In the genomic region with DNA sequence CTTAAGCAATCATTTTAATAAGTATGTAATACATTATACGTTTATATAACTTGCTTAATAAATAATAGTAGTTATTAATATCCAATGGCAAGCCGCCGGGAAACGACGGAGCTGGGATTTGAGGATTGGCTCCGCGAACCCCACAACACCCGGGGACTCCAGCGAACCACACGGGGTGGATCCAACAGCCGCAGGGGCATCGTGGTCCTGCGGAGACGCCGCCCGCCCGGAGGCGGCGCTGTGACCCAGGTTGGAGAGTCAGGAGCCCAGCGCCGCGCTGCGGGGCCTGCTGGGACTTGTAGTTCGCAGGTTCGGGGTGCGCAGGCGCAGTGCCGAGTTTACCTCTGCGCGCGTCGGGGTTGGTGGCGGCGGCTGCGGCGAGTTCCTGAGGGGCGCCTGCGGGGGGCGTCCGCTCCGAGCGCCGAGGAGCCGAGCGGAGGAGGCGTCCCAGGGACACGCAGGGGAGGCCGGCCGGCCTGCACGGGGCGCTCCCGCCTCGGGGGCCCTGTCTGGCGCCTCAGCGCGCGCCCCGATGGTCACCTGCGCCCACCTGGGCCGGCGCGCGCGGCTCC, we compare ENCODE assay signal across 8 cellular contexts. TPM values are rescaled to one million over a fixed set of nuclear protein-coding genes. Genes with fewer than 3 reads are reported as not detected.
A peak's percentile ranks its signal among the peaks of the same experiment; 100 is the strongest.
DNase-seq lines count a peak whose midpoint lies in the region; ATAC-seq and TF ChIP-seq lines count a peak whose summit lies in the region.

A gene (plus strand): TSS at position 329 of the 572 bp plus-strand sequence. CDS start 204 bp downstream, at position 533.

- H3K4me3 Mint-ChIP-seq in WTC11, result peak within 1 kb of the TSS; percentile 91

- H3K4me3 ChIP-seq in AG09309 (ENCODE audit: control insufficient read depth, low read depth, low read length) (peak within 1 kb of the TSS; percentile 83), spleen (peak within 1 kb of the TSS; percentile 58 to 98 (median 80))

- 0 to 1% (median 1%) methylated on average over 11 to 64 of the region's 64 CpGs for WGBS in spleen, 5 donors

- no peaks in the 10 kb centered on the region; the same call in 1 of the 2 replicates for H3K9me3 Mint-ChIP-seq in WTC11

- CTCF ChIA-PET in WTC11 (lab: Charles Lee), result interaction anchor here (0.5 to 2.1 kb wide), 12 partner anchors 10 to 658 kb away, joined by 3 to 14 read pairs (median 3); a partner anchor contains a TSS

- TF ChIP-seq CTCF in AG09309 (IDR thresholded peaks at IDR 0.05; ENCODE audit: control insufficient read depth, insufficient read depth, low read depth, low read length, missing control alignments), result peak; percentile 96
- peak; percentile 89 for TF ChIP-seq CTCF in WTC11 (IDR thresholded peaks at IDR 0.05)
- TF ChIP-seq CTCF in spleen (IDR thresholded peaks at IDR 0.05 in 8 of 11, conservative IDR thresholded peaks at IDR 0.05 in 3 of 11), result peak; percentile 96 to 100 (median 99)

- DNase-seq in AG09309 (ENCODE audit: low read depth), result peak; percentile 79
- peak; percentile 97 for DNase-seq in NCI-H2227 (lab: John Stamatoyannopoulos, UW; ENCODE audit: unreplicated experiment)
- DNase-seq in WTC11 (ENCODE audit: low spot score), result peak; percentile 100
- DNase-seq in caudate nucleus (lab: John Stamatoyannopoulos, UW), result peak in 60 of 61 donors; percentile 21 to 96 (median 90)
- DNase-seq in iris pigment epithelial cell (ENCODE audit: low read depth), result peak; percentile 93
- DNase-seq in spleen, result peak; percentile 99

- H3K27ac ChIP-seq in caudate nucleus (ENCODE audit: low read depth, low read length) (no peak within 1 kb of the TSS), spleen (peak within 1 kb of the TSS in 6 of 8 donors; percentile 55 to 85 (median 72))

- peaks cover 5% of the 10 kb centered on the region for H3K36me3 Mint-ChIP-seq in WTC11

- no peaks in the 10 kb centered on the region for H3K27me3 ChIP-seq in spleen (replicated peaks in 1 of 7)

- no peaks in the 10 kb centered on the region for H3K4me1 Mint-ChIP-seq in WTC11

- no peaks in the 10 kb centered on the region for H3K9me3 ChIP-seq in spleen

- H3K27ac Mint-ChIP-seq in WTC11, result 0 out of 2 replicates have a peak within 1 kb of the TSS, but pooled peaks have one; percentile 49

- peaks cover 0 to 28% (median 5%) of the 10 kb centered on the region in 6 donors for H3K36me3 ChIP-seq in spleen

- ATAC-seq in GM18909 (IDR thresholded peaks at IDR 0.05; ENCODE audit: poor library complexity, unreplicated experiment) (peak; percentile 91), HG03175 (IDR thresholded peaks at IDR 0.05; ENCODE audit: unreplicated experiment) (peak; percentile 87), WTC11 (peak; percentile 91)

- H3K4me1 ChIP-seq in spleen, result peaks cover 0 to 22% (median 18%) of the 10 kb centered on the region in 6 donors

- intact Hi-C loops in spleen (cut with DNase I; ENCODE audit: low total_unique reads), result no loop called here

- TF ChIP-seq POLR2A in spleen (IDR thresholded peaks at IDR 0.05), result peak in 1 of 3 donors; percentile 18

- POLR2A ChIA-PET in WTC11 (lab: Charles Lee), result interaction anchor here (0.8 kb wide), 1 partner anchor 35 kb away, joined by 3 read pairs; a partner anchor contains a TSS

- no peaks in the 10 kb centered on the region for H3K27me3 Mint-ChIP-seq in WTC11 (ENCODE audit: low read depth)

TF ChIP-seq in WTC11, 78 proteins besides CTCF, POLR2A, EP300 and RAD21 (continues in another document):
- peak; percentile 29 for TF ChIP-seq FOXP1 (CRISPR knock-in tag; IDR thresholded peaks at IDR 0.05; ENCODE audit: borderline replicate concordance)
- no peak for TF ChIP-seq GRHL2 (CRISPR knock-in tag; IDR thresholded peaks at IDR 0.05; ENCODE audit: insufficient replicate concordance, severe bottlenecking)
- no peak for TF ChIP-seq ELF4 (CRISPR knock-in tag; IDR thresholded peaks at IDR 0.05; ENCODE audit: low read depth)
- peak; percentile 43; the same call in 1 of the 2 replicates for TF ChIP-seq SMAD3 (CRISPR knock-in tag; IDR thresholded peaks at IDR 0.05; ENCODE audit: borderline replicate concordance)
- TF ChIP-seq, protein P1, sequence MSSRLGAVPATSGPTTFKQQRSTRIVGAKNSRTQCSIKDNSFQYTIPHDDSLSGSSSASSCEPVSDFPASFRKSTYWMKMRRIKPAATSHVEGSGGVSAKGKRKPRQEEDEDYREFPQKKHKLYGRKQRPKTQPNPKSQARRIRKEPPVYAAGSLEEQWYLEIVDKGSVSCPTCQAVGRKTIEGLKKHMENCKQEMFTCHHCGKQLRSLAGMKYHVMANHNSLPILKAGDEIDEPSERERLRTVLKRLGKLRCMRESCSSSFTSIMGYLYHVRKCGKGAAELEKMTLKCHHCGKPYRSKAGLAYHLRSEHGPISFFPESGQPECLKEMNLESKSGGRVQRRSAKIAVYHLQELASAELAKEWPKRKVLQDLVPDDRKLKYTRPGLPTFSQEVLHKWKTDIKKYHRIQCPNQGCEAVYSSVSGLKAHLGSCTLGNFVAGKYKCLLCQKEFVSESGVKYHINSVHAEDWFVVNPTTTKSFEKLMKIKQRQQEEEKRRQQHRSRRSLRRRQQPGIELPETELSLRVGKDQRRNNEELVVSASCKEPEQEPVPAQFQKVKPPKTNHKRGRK (CRISPR knock-in tag; IDR thresholded peaks at IDR 0.05; ENCODE audit: borderline replicate concordance), result no peak
- TF ChIP-seq FOXK1 (CRISPR knock-in tag; IDR thresholded peaks at IDR 0.05), result 0 out of 2 replicates have a peak, but pooled peaks have one; percentile 26
- TF ChIP-seq RELA (CRISPR knock-in tag; IDR thresholded peaks at IDR 0.05; ENCODE audit: borderline replicate concordance), result no peak
- TF ChIP-seq GABPB1 (CRISPR knock-in tag; IDR thresholded peaks at IDR 0.05), result peak; percentile 76
- TF ChIP-seq ETV6 (CRISPR knock-in tag; IDR thresholded peaks at IDR 0.05), result peak; percentile 53; the same call in 1 of the 2 replicates
- TF ChIP-seq NFATC4 (CRISPR knock-in tag; IDR thresholded peaks at IDR 0.05), result no peak
- no peak for TF ChIP-seq SOX15 (CRISPR knock-in tag; IDR thresholded peaks at IDR 0.05)
- TF ChIP-seq TEAD4 (CRISPR knock-in tag; IDR thresholded peaks at IDR 0.05), result 0 out of 2 replicates have a peak, but pooled peaks have one; percentile 29
- no peak for TF ChIP-seq JAZF1 (CRISPR knock-in tag; IDR thresholded peaks at IDR 0.05)
- TF ChIP-seq, protein P2, sequence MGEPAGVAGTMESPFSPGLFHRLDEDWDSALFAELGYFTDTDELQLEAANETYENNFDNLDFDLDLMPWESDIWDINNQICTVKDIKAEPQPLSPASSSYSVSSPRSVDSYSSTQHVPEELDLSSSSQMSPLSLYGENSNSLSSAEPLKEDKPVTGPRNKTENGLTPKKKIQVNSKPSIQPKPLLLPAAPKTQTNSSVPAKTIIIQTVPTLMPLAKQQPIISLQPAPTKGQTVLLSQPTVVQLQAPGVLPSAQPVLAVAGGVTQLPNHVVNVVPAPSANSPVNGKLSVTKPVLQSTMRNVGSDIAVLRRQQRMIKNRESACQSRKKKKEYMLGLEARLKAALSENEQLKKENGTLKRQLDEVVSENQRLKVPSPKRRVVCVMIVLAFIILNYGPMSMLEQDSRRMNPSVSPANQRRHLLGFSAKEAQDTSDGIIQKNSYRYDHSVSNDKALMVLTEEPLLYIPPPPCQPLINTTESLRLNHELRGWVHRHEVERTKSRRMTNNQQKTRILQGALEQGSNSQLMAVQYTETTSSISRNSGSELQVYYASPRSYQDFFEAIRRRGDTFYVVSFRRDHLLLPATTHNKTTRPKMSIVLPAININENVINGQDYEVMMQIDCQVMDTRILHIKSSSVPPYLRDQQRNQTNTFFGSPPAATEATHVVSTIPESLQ (CRISPR knock-in tag; IDR thresholded peaks at IDR 0.05), result no peak
- TF ChIP-seq, protein P3, sequence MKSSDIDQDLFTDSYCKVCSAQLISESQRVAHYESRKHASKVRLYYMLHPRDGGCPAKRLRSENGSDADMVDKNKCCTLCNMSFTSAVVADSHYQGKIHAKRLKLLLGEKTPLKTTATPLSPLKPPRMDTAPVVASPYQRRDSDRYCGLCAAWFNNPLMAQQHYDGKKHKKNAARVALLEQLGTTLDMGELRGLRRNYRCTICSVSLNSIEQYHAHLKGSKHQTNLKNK (CRISPR knock-in tag; IDR thresholded peaks at IDR 0.05), result no peak
- no peak for TF ChIP-seq ZNF121 (CRISPR knock-in tag; IDR thresholded peaks at IDR 0.05)
- TF ChIP-seq NR1H2 (CRISPR knock-in tag; IDR thresholded peaks at IDR 0.05), result no peak
- TF ChIP-seq, protein P4, sequence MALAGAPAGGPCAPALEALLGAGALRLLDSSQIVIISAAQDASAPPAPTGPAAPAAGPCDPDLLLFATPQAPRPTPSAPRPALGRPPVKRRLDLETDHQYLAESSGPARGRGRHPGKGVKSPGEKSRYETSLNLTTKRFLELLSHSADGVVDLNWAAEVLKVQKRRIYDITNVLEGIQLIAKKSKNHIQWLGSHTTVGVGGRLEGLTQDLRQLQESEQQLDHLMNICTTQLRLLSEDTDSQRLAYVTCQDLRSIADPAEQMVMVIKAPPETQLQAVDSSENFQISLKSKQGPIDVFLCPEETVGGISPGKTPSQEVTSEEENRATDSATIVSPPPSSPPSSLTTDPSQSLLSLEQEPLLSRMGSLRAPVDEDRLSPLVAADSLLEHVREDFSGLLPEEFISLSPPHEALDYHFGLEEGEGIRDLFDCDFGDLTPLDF (CRISPR knock-in tag; IDR thresholded peaks at IDR 0.05), result no peak
- TF ChIP-seq PRRX2 (CRISPR knock-in tag; IDR thresholded peaks at IDR 0.05), result no peak
- TF ChIP-seq TEAD1 (CRISPR knock-in tag; IDR thresholded peaks at IDR 0.05), result peak; percentile 72; the same call in 1 of the 2 replicates
- TF ChIP-seq, protein P5, sequence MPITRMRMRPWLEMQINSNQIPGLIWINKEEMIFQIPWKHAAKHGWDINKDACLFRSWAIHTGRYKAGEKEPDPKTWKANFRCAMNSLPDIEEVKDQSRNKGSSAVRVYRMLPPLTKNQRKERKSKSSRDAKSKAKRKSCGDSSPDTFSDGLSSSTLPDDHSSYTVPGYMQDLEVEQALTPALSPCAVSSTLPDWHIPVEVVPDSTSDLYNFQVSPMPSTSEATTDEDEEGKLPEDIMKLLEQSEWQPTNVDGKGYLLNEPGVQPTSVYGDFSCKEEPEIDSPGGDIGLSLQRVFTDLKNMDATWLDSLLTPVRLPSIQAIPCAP (CRISPR knock-in tag; IDR thresholded peaks at IDR 0.05), result no peak
- TF ChIP-seq, protein P6, sequence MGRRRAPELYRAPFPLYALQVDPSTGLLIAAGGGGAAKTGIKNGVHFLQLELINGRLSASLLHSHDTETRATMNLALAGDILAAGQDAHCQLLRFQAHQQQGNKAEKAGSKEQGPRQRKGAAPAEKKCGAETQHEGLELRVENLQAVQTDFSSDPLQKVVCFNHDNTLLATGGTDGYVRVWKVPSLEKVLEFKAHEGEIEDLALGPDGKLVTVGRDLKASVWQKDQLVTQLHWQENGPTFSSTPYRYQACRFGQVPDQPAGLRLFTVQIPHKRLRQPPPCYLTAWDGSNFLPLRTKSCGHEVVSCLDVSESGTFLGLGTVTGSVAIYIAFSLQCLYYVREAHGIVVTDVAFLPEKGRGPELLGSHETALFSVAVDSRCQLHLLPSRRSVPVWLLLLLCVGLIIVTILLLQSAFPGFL (CRISPR knock-in tag; IDR thresholded peaks at IDR 0.05; ENCODE audit: borderline replicate concordance), result no peak
- TF ChIP-seq ZNF138 (CRISPR knock-in tag; conservative IDR thresholded peaks at IDR 0.05), result no peak

RNA-seq across cellular contexts. Expression of the gene that starts here (rescaled TPM):
- total RNA-seq in WTC11 (2021), result 5.7 to 6.2 TPM (median 6.1 TPM) in 3 replicates
- total RNA-seq in spleen, result 1 to 10 TPM; 3.6 to 7.1 (median 4.5) TPM
- polyA plus RNA-seq in spleen, result 1 to 10 TPM; 1.4 to 4.0 (median 2.3) TPM
